In genomic region chr14:70190156-70190555, GRCh38 we compare ENCODE assay signal across 23 cellular contexts. TPM values are rescaled to one million over a fixed set of nuclear protein-coding genes. Genes with fewer than 3 reads are reported as not detected.
"Had no signal": no experiment of that assay in that cellular context is flagged by ENCODE, and none has a peak within 500 bp of the region (broad histone marks: within the 10 kb centered on the region; RNA-seq: fewer than 3 reads in every experiment).

No MANE protein-coding gene starts in this region.

- FAIRE-seq: endometrium had no signal

- H3K9me3 Mint-ChIP-seq: activated CD4-positive, alpha-beta T cell treated with anti-CD3 and anti-CD28 coated beads, Interleukin-2, amount 10 ng/mL, durations not matched to agents 24 days and 14 days; activated naive CD4-positive, alpha-beta T cell treated with anti-CD3 and anti-CD28 coated beads, Interleukin-2, amount 10 ng/mL, durations not matched to agents 7 days and 5 days; activated T-cell treated with anti-CD3 and anti-CD28 coated beads, Interleukin-2, amount 50 U/mL, for 24 hours; central memory CD8-positive, alpha-beta T cell had no signal

- H3K4me3 ChIP-seq: coronary artery, gastroesophageal sphincter, heart left ventricle, testis, upper lobe of right lung had no signal

- H3K27ac ChIP-seq: brain microvascular endothelial cell, coronary artery, gastroesophageal sphincter, heart left ventricle, spleen, testis, upper lobe of right lung had no signal

- H3K9me3 ChIP-seq: testis, upper lobe of right lung had no signal

- H3K27ac Mint-ChIP-seq: activated CD4-positive, alpha-beta T cell treated with anti-CD3 and anti-CD28 coated beads, Interleukin-2, amount 10 ng/mL, durations not matched to agents 24 days and 14 days; activated CD8-positive, alpha-beta T cell treated with anti-CD3 and anti-CD28 coated beads for 36 hours; activated naive CD4-positive, alpha-beta T cell treated with anti-CD3 and anti-CD28 coated beads, Interleukin-2, amount 10 ng/mL, durations not matched to agents 7 days and 5 days; activated naive CD8-positive, alpha-beta T cell treated with anti-CD3 and anti-CD28 coated beads, Interleukin-2, amount 50 U/mL, for 24 hours; activated T-cell treated with anti-CD3 and anti-CD28 coated beads, Interleukin-2, amount 50 U/mL, for 24 hours; stimulated activated memory B cell treated with anti-CD40 and anti-IgM and Interleukin-4, amounts not matched to agents 10 μg/mL and 1 μg/mL and 100 μg/mL, for 72 hours; T-cell had no signal

- H3K27me3 ChIP-seq: testis had no signal

- H3K36me3 Mint-ChIP-seq: activated naive CD4-positive, alpha-beta T cell treated with anti-CD3 and anti-CD28 coated beads, Interleukin-2, amount 10 ng/mL, durations not matched to agents 7 days and 5 days; stimulated activated memory B cell treated with anti-CD40 and anti-IgM and Interleukin-4, amounts not matched to agents 10 μg/mL and 1 μg/mL and 100 μg/mL, for 72 hours; T-cell had no signal

- DNase-seq: activated CD4-positive, alpha-beta T cell treated with anti-CD3 and anti-CD28 coated beads, Interleukin-2, amount 10 ng/mL, durations not matched to agents 24 days and 14 days; activated CD8-positive, alpha-beta T cell treated with anti-CD3 and anti-CD28 coated beads for 36 hours; activated effector memory CD4-positive, alpha-beta T cell treated with Interleukin-2 at 50 U/mL for 16 hours; activated naive CD4-positive, alpha-beta T cell treated with anti-CD3 and anti-CD28 coated beads, Interleukin-2, amount 10 ng/mL, durations not matched to agents 7 days and 5 days; activated naive CD8-positive, alpha-beta T cell treated with anti-CD3 and anti-CD28 coated beads, Interleukin-2, amount 50 U/mL, for 24 hours; activated T-cell treated with anti-CD3 and anti-CD28 coated beads, Interleukin-2, amount 50 U/mL, for 24 hours; brain microvascular endothelial cell; heart left ventricle; kidney glomerular epithelial cell; left ventricle myocardium superior; mesenchymal stem cell; spleen; stimulated activated CD4-positive, alpha-beta T cell treated with anti-CD3 and anti-CD28 coated beads, Interleukin-4, amount 100 ng/mL, for 4 hours; T-cell; testis; upper lobe of right lung had no signal

- H3K4me1 ChIP-seq: testis had no signal

- H3K36me3 ChIP-seq: brain microvascular endothelial cell, gastroesophageal sphincter, heart left ventricle, spleen, upper lobe of right lung had no signal

- ATAC-seq: activated CD8-positive, alpha-beta T cell treated with anti-CD3 and anti-CD28 coated beads for 36 hours; activated naive CD8-positive, alpha-beta T cell treated with anti-CD3 and anti-CD28 coated beads, Interleukin-2, amount 50 U/mL, for 24 hours; gastroesophageal sphincter; heart left ventricle; left ventricle myocardium superior; sciatic nerve; stimulated activated memory B cell treated with anti-CD40 and anti-IgM and Interleukin-4, amounts not matched to agents 10 μg/mL and 1 μg/mL and 100 μg/mL, for 72 hours; T-cell; upper lobe of right lung had no signal

RNA-seq across cellular contexts. Expression of gene SLC8A3, which starts 1.4 kb away (rescaled TPM):
- total RNA-seq: osteocyte had no signal
- polyA plus RNA-seq: spleen had no signal
